32 cellular contexts compared by ENCODE assay signal in genomic region chr11:6228520-6228919, GRCh38. TPM values are rescaled to one million over a fixed set of nuclear protein-coding genes. Genes with fewer than 3 reads are reported as not detected.
"Had no signal": no experiment of that assay in that cellular context is flagged by ENCODE, and none has a peak within 500 bp of the region (broad histone marks: within the 10 kb centered on the region; RNA-seq: fewer than 3 reads in every experiment).

No MANE protein-coding gene starts in this region.

- H3K9me3 ChIP-seq: adrenal gland, ascending aorta, esophagus squamous epithelium, gastrocnemius medialis, sigmoid colon, upper lobe of right lung had no signal

- H3K27me3 Mint-ChIP-seq: activated naive CD8-positive, alpha-beta T cell; progenitor cell of endocrine pancreas had no signal

- H3K4me3 ChIP-seq: adrenal gland, ascending aorta, dorsolateral prefrontal cortex, esophagus squamous epithelium, gastrocnemius medialis, sigmoid colon, upper lobe of right lung had no signal

- H3K27me3 ChIP-seq: adrenal gland, ascending aorta, brain microvascular endothelial cell, dorsolateral prefrontal cortex, esophagus squamous epithelium, gastrocnemius medialis, sigmoid colon, upper lobe of right lung had no signal

- H3K9me3 Mint-ChIP-seq: activated T-cell treated with anti-CD3 and anti-CD28 coated beads, Interleukin-2, amount 50 U/mL, for 4 hours; activated T-helper 2 cell treated with anti-CD3 and anti-CD28 coated beads, Interferon-gamma antibody, Interleukin-2, Interleukin-4, amounts not matched to agents 10 μg/mL and 5 μg/mL and 100 μg/mL, durations not matched to agents 14 hours and 24 hours and 36 hours; endodermal cell; WTC11 had no signal

- FAIRE-seq: colon had no signal

- H3K4me3 Mint-ChIP-seq: activated naive CD8-positive, alpha-beta T cell; activated T-cell treated with anti-CD3 and anti-CD28 coated beads, Interleukin-2, amount 50 U/mL, for 4 hours; endodermal cell; WTC11 had no signal

- H3K27ac Mint-ChIP-seq: activated naive CD8-positive, alpha-beta T cell; activated T-helper 2 cell treated with anti-CD3 and anti-CD28 coated beads, Interferon-gamma antibody, Interleukin-2, Interleukin-4, amounts not matched to agents 10 μg/mL and 5 μg/mL and 100 μg/mL, durations not matched to agents 14 hours and 24 hours and 36 hours; endodermal cell; WTC11 had no signal

- DNase-seq: activated CD4-positive, alpha-beta T cell treated with anti-CD3 and anti-CD28 coated beads, Interleukin-2, amount 50 U/mL, for 4 hours; activated CD8-positive, alpha-beta memory T cell treated with anti-CD3 and anti-CD28 coated beads for 24 hours; activated CD8-positive, alpha-beta memory T cell treated with anti-CD3 and anti-CD28 coated beads, Interleukin-2, amount 50 U/mL, for 4 hours; activated naive CD4-positive, alpha-beta T cell; activated T-cell treated with anti-CD3 and anti-CD28 coated beads, Interleukin-2, amount 50 U/mL, for 4 hours; adrenal gland; brain microvascular endothelial cell; caudate nucleus; dorsolateral prefrontal cortex; endodermal cell; esophagus squamous epithelium; gastrocnemius medialis; islet precursor cell; left cardiac atrium; midbrain; retina; sigmoid colon; stimulated activated CD4-positive, alpha-beta T cell treated with anti-CD3 and anti-CD28 coated beads, Interleukin-2, amount 100 ng/mL, for 48 hours; stimulated activated CD8-positive, alpha-beta memory T cell treated with anti-CD3 and anti-CD28 coated beads, Interleukin-4, amount 100 ng/mL, for 48 hours; stimulated activated naive CD4-positive, alpha-beta T cell treated with Interleukin-2 at 50 U/mL for 16 hours; T-helper 1 cell; T-helper 9 cell; upper lobe of right lung had no signal

- H3K27ac ChIP-seq: adrenal gland, ascending aorta, brain microvascular endothelial cell, dorsolateral prefrontal cortex, esophagus squamous epithelium, gastrocnemius medialis, sigmoid colon, upper lobe of right lung had no signal

- H3K36me3 Mint-ChIP-seq: WTC11 had no signal

RNA-seq across cellular contexts. Expression of gene CNGA4, which starts 10.4 kb away (rescaled TPM):
- total RNA-seq: activated T-cell treated with anti-CD3 and anti-CD28 coated beads, Interleukin-2, amount 50 U/mL, for 4 hours; activated T-helper 2 cell treated with anti-CD3 and anti-CD28 coated beads, Interferon-gamma antibody, Interleukin-2, Interleukin-4, amounts not matched to agents 10 μg/mL and 5 μg/mL and 100 μg/mL, durations not matched to agents 14 hours and 24 hours and 36 hours; ascending aorta; gastrocnemius medialis; left cardiac atrium; liver; osteocyte; upper lobe of right lung had no signal

RNA-seq across cellular contexts. Expression of gene C11orf42, which starts 23.2 kb away (rescaled TPM):
- total RNA-seq: activated T-cell treated with anti-CD3 and anti-CD28 coated beads, Interleukin-2, amount 50 U/mL, for 4 hours; activated T-helper 2 cell treated with anti-CD3 and anti-CD28 coated beads, Interferon-gamma antibody, Interleukin-2, Interleukin-4, amounts not matched to agents 10 μg/mL and 5 μg/mL and 100 μg/mL, durations not matched to agents 14 hours and 24 hours and 36 hours; adrenal gland; ascending aorta; dorsolateral prefrontal cortex; endodermal cell; esophagus squamous epithelium; gastrocnemius medialis; left cardiac atrium; liver; osteocyte; progenitor cell of endocrine pancreas; sigmoid colon; upper lobe of right lung; WTC11 had no signal
- polyA plus RNA-seq: adrenal gland, liver, sigmoid colon, thymus had no signal

RNA-seq across cellular contexts. Expression of gene OR52W1, which starts 29.5 kb away (rescaled TPM):
- total RNA-seq: activated T-cell treated with anti-CD3 and anti-CD28 coated beads, Interleukin-2, amount 50 U/mL, for 4 hours; activated T-helper 2 cell treated with anti-CD3 and anti-CD28 coated beads, Interferon-gamma antibody, Interleukin-2, Interleukin-4, amounts not matched to agents 10 μg/mL and 5 μg/mL and 100 μg/mL, durations not matched to agents 14 hours and 24 hours and 36 hours; adrenal gland; ascending aorta; dorsolateral prefrontal cortex; endodermal cell; esophagus squamous epithelium; gastrocnemius medialis; left cardiac atrium; liver; osteocyte; progenitor cell of endocrine pancreas; sigmoid colon; upper lobe of right lung; WTC11 had no signal
- polyA plus RNA-seq: adrenal gland, liver, sigmoid colon had no signal

RNA-seq across cellular contexts. Expression of gene CCKBR, which starts 31.1 kb away (rescaled TPM):
- total RNA-seq: activated T-cell treated with anti-CD3 and anti-CD28 coated beads, Interleukin-2, amount 50 U/mL, for 4 hours; activated T-helper 2 cell treated with anti-CD3 and anti-CD28 coated beads, Interferon-gamma antibody, Interleukin-2, Interleukin-4, amounts not matched to agents 10 μg/mL and 5 μg/mL and 100 μg/mL, durations not matched to agents 14 hours and 24 hours and 36 hours; ascending aorta; gastrocnemius medialis; left cardiac atrium; liver; osteocyte; upper lobe of right lung had no signal
- polyA plus RNA-seq: liver, sigmoid colon had no signal
